ENCODE assay signal across 14 cellular contexts in the genomic region with DNA sequence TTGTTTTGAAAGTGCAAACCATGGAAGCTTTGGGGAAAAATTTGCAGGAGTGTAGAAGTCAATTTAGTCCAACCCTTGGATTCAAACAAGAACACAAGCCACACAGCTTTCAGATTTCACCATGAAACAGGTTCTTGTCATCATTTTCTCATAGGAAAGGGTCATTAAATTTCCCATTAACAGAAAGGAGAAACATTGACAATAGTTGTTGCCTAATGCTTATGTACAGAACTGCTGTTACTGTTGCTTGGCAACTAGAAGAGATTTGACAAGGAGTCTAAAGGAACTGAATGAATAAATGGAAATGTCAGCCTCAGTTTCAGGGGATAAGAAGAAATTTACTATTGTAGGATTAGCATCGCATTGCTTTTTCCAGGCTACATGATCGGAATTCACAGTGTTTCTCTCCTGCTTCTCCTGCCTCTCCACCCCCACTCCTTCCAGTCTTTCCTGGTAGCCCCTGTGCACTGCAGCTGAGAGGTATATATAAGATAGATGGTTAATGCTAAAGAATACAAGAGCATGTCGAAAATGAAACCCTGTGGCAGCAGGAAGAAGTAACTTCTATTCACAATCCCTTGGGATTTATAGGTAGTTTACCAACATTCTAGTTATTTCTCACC.
DNase-seq lines count a peak whose midpoint lies in the region; ATAC-seq and TF ChIP-seq lines count a peak whose summit lies in the region.
"Had no signal": no experiment of that assay in that cellular context is flagged by ENCODE, and none has a peak within 500 bp of the region (broad histone marks: within the 10 kb centered on the region; RNA-seq: fewer than 3 reads in every experiment).

No MANE protein-coding gene starts in this region.

- no peak overlapping the region for H3K4me3 ChIP-seq in lower lobe of right lung

- no peak overlapping the region for H3K4me3 Mint-ChIP-seq in effector memory CD8-positive, alpha-beta T cell
- H3K4me3 Mint-ChIP-seq: CD4-positive, alpha-beta T cell had no signal

- H3K27me3 ChIP-seq in lower lobe of right lung (ENCODE audit: low read depth) = no peaks in the 10 kb centered on the region

- no peaks in the 10 kb centered on the region for H3K9me3 ChIP-seq in lower lobe of right lung

- DNase-seq in Caki2 (ENCODE audit: low read depth) (peak; percentile 46), M059J (ENCODE audit: low read depth) (peak; percentile 78), caudate nucleus (lab: John Stamatoyannopoulos, UW) (peak in 2 of 61 donors; percentile 12 to 15), lower lobe of right lung (no peak), NCI-H524 (lab: John Stamatoyannopoulos, UW) (no peak), retina (no peak)
- DNase-seq in effector memory CD8-positive, alpha-beta T cell = no peak
- DNase-seq: activated CD4-positive, alpha-beta T cell treated with anti-CD3 and anti-CD28 coated beads for 48 hours; CD4-positive, alpha-beta T cell; cortex of kidney; NCI-H446; stimulated activated CD4-positive, alpha-beta T cell treated with anti-CD3 and anti-CD28 coated beads, Interleukin-15, amount 100 ng/mL, for 24 hours; stimulated activated naive CD4-positive, alpha-beta T cell had no signal

- no peak overlapping the region for H3K27ac Mint-ChIP-seq in effector memory CD8-positive, alpha-beta T cell
- H3K27ac Mint-ChIP-seq: CD4-positive, alpha-beta T cell had no signal

- H3K4me1 Mint-ChIP-seq in effector memory CD8-positive, alpha-beta T cell (ENCODE audit: low read depth in 2 of 2) = no peaks in the 10 kb centered on the region

- ATAC-seq in lower lobe of right lung (peak; percentile 34 to 70), GM21723 (IDR thresholded peaks at IDR 0.05; ENCODE audit: unreplicated experiment) (no peak)
- no peak for ATAC-seq in effector memory CD8-positive, alpha-beta T cell (replicated peaks)

- no peaks in the 10 kb centered on the region for H3K27me3 Mint-ChIP-seq in effector memory CD8-positive, alpha-beta T cell
- H3K27me3 Mint-ChIP-seq: CD4-positive, alpha-beta T cell had no signal

- H3K36me3 Mint-ChIP-seq in effector memory CD8-positive, alpha-beta T cell (ENCODE audit: insufficient read depth) = no peaks in the 10 kb centered on the region

- H3K36me3 ChIP-seq in lower lobe of right lung = no peaks in the 10 kb centered on the region

- H3K4me1 ChIP-seq in lower lobe of right lung = no peaks in the 10 kb centered on the region

- in situ Hi-C loops in Caki2 (cut with HindIII; ENCODE audit: low pct_unique_long_range_greater_than_20kb, low sequenced_read_pairs) = no loop called here

- no peaks in the 10 kb centered on the region for H3K9me3 Mint-ChIP-seq in effector memory CD8-positive, alpha-beta T cell
- H3K9me3 Mint-ChIP-seq: CD4-positive, alpha-beta T cell had no signal

- no peak for TF ChIP-seq CTCF in lower lobe of right lung (IDR thresholded peaks at IDR 0.05)

- H3K27ac ChIP-seq in caudate nucleus (ENCODE audit: low read depth, low read length) (peak overlapping the region; percentile 11), lower lobe of right lung (no peak overlapping the region)

- intact Hi-C loops in lower lobe of right lung (cut with DNase I) = no loop called here

Comparison
In these comparisons a context has a peak if more than half of its experiments do, and no peak if none do; other contexts are left out.
1. DNase-seq: peak in Caki2 (single experiment) and M059J (single experiment); none in lower lobe of right lung (single experiment), NCI-H524 (0 of 2), retina (single experiment) and effector memory CD8-positive, alpha-beta T cell (0 of 3).
2. ATAC-seq: peak in lower lobe of right lung (2 of 2); none in GM21723 (single experiment) and effector memory CD8-positive, alpha-beta T cell (single experiment).